In genomic region chr7:131554880-131555516, GRCh38 we compare ENCODE assay signal across 12 cellular contexts. TPM values are rescaled to one million over a fixed set of nuclear protein-coding genes. Genes with fewer than 3 reads are reported as not detected.
DNase-seq lines count a peak whose midpoint lies in the region; ATAC-seq, FAIRE-seq and TF ChIP-seq lines count a peak whose summit lies in the region.
"Had no signal": no experiment of that assay in that cellular context is flagged by ENCODE, and none has a peak within 500 bp of the region (broad histone marks: within the 10 kb centered on the region; RNA-seq: fewer than 3 reads in every experiment).

No MANE protein-coding gene starts in this region.

- H3K27me3 ChIP-seq in CD4-positive, alpha-beta T cell (ENCODE audit: control insufficient read depth, insufficient read depth, low read length), result peaks cover 36% of the 10 kb centered on the region
- no peaks in the 10 kb centered on the region for H3K27me3 ChIP-seq in H1 (replicated peaks in 1 of 4; ENCODE audit: control insufficient read depth in 3 of 4, extremely low read depth in 1 of 4, insufficient read depth in 3 of 4, low read length in 3 of 4)
- peaks cover 12% of the 10 kb centered on the region for H3K27me3 ChIP-seq in osteoblast (ENCODE audit: insufficient read depth, low read length)

- H3K27me3 Mint-ChIP-seq in CD4-positive, alpha-beta T cell, result peaks cover 72% of the 10 kb centered on the region
- H3K27me3 Mint-ChIP-seq in IgD-negative memory B cell, result peaks cover 19% of the 10 kb centered on the region

- no peak overlapping the region for H3K23ac ChIP-seq in H1 (ENCODE audit: insufficient read length)

- no peak for TF ChIP-seq RAD21 in H1 (IDR thresholded peaks at IDR 0.05 in 1 of 2, conservative IDR thresholded peaks at IDR 0.05 in 1 of 2; ENCODE audit: low read depth in 2 of 2, low read length in 2 of 2)

- peak overlapping the region; percentile 84 for H3K4me3 Mint-ChIP-seq in CD4-positive, alpha-beta T cell
- H3K4me3 Mint-ChIP-seq in IgD-negative memory B cell, result peak overlapping the region; percentile 82 to 96 (median 85)

- H2AFZ ChIP-seq in H1 (ENCODE audit: low read length) (no peak overlapping the region), osteoblast (ENCODE audit: low read length) (no peak overlapping the region)

- no peak overlapping the region; the same call in 1 of the 2 replicates for H2BK12ac ChIP-seq in H1 (ENCODE audit: low read depth, low read length)

- H3K79me1 ChIP-seq in H1 (ENCODE audit: low read depth, low read length), result no peaks in the 10 kb centered on the region

- peak overlapping the region; percentile 36 to 86 (median 76) for H3K9ac ChIP-seq in H1 (replicated peaks in 1 of 4; ENCODE audit: extremely low read depth in 1 of 4, low read depth in 3 of 4, low read length in 3 of 4)

- no peak for DNase-seq in CD4-positive, alpha-beta T cell
- no peak for DNase-seq in H1 (ENCODE audit: low read depth in 1 of 2, low spot score in 2 of 2)
- DNase-seq in osteoblast (ENCODE audit: insufficient read length, low spot score, missing footprints), result peak; percentile 71
- no peak for DNase-seq in stimulated activated CD4-positive, alpha-beta T cell treated with anti-CD3 and anti-CD28 coated beads, Interleukin-2, amount 100 ng/mL, for 48 hours
- DNase-seq: cerebellar nuclear complex; HCEC 1CT; NCI-H1694 treated with DMSO at 0.1 percent for 48 hours; stimulated activated naive CD8-positive, alpha-beta T cell treated with anti-CD3 and anti-CD28 coated beads, Interleukin-15, amount 100 ng/mL, for 72 hours had no signal

- H3K36me3 ChIP-seq in H1 (ENCODE audit: control insufficient read depth in 2 of 4, insufficient read depth in 4 of 4, low read length in 3 of 4) (peaks cover 2 to 58% (median 22%) of the 10 kb centered on the region in 4 experiments; a peak in 6 of 8 replicates), osteoblast (ENCODE audit: insufficient read depth, low read length) (no peaks in the 10 kb centered on the region)

- TF ChIP-seq CTCF in CD4-positive, alpha-beta T cell (IDR thresholded peaks at IDR 0.05), result no peak
- no peak for TF ChIP-seq CTCF in H1 (IDR thresholded peaks at IDR 0.05; ENCODE audit: control extremely low read depth in 1 of 3, insufficient read depth in 1 of 3, low read depth in 1 of 3, low read length in 3 of 3)
- TF ChIP-seq CTCF in osteoblast (IDR thresholded peaks at IDR 0.05; ENCODE audit: extremely low read depth, low read depth, low read length), result no peak

- TF ChIP-seq EP300 in H1 (IDR thresholded peaks at IDR 0.05; ENCODE audit: borderline replicate concordance in 1 of 2, low read depth in 2 of 2, low read length in 2 of 2), result no peak

- no peaks in the 10 kb centered on the region for H3K9me3 ChIP-seq in CD4-positive, alpha-beta T cell (ENCODE audit: control insufficient read depth, low read length)
- H3K9me3 ChIP-seq in H1 (ENCODE audit: insufficient read depth in 2 of 2, low read depth in 1 of 2, low read length in 1 of 2), result no peaks in the 10 kb centered on the region
- no peaks in the 10 kb centered on the region for H3K9me3 ChIP-seq in osteoblast (ENCODE audit: low read depth, low read length)

- no peak overlapping the region for H2AK5ac ChIP-seq in H1 (ENCODE audit: low read depth, low read length)

- CTCF ChIA-PET in CD4-positive, alpha-beta T cell (lab: Charles Lee), result no interaction called here
- CTCF ChIA-PET in H1 (lab: Charles Lee; ENCODE audit: partially characterized antibody), result interaction anchor here (0.6 to 15.1 kb wide), 13 partner anchors 8 to 102 kb away, joined by 3 to 164 read pairs (median 6); no protein-coding TSS in a partner anchor

- H3K14ac ChIP-seq in H1 (ENCODE audit: insufficient read length), result peak overlapping the region; percentile 50

- no peak overlapping the region for H2BK120ac ChIP-seq in H1 (replicated peaks; ENCODE audit: low read depth, low read length)

- H3K18ac ChIP-seq in H1 (ENCODE audit: extremely low read depth, low read length), result peak overlapping the region; percentile 86

- H4K5ac ChIP-seq in H1 (ENCODE audit: insufficient read length, low read depth, low read length), result peak overlapping the region; percentile 4

- TF ChIP-seq POLR2A in H1 (IDR thresholded peaks at IDR 0.05; ENCODE audit: control extremely low read depth in 1 of 2, low read depth in 2 of 2, low read length in 2 of 2), result no peak

- ATAC-seq in CD4-positive, alpha-beta T cell (ENCODE audit: poor library complexity), result no peak
- no peak for ATAC-seq in HG03135 (IDR thresholded peaks at IDR 0.05; ENCODE audit: unreplicated experiment)
- ATAC-seq in GM18873 (IDR thresholded peaks at IDR 0.05; ENCODE audit: low FRiP score, unreplicated experiment), result no peak
- ATAC-seq in HG03108 (IDR thresholded peaks at IDR 0.05; ENCODE audit: unreplicated experiment), result no peak

- WGBS in H1 (ENCODE audit: extremely low coverage in 1 of 2, insufficient coverage in 1 of 2, insufficient read length in 1 of 2, insufficient replicate concordance in 2 of 2, low coverage in 1 of 2, low lambda C conversion rate in 2 of 2, missing lambda C conversion rate in 1 of 2), 2 experiments, result 6% methylated on average over 12 of the region's 12 CpGs; no CpG with 5 or more reads in 1 of the 2 experiments

- FAIRE-seq in H1 (lab: Jason Lieb, UNC), result no peak

- H3K56ac ChIP-seq in H1 (replicated peaks; ENCODE audit: insufficient read length, low read depth, low read length), result peak overlapping the region; percentile 46

- peaks cover 32% of the 10 kb centered on the region for H3K23me2 ChIP-seq in H1 (ENCODE audit: low read depth, low read length)

- H4K8ac ChIP-seq in H1 (ENCODE audit: extremely low read depth, insufficient read depth, low read length), result no peak overlapping the region

- H3K9me3 Mint-ChIP-seq in CD4-positive, alpha-beta T cell, result no peaks in the 10 kb centered on the region
- no peaks in the 10 kb centered on the region for H3K9me3 Mint-ChIP-seq in IgD-negative memory B cell
- H3K9me3 Mint-ChIP-seq: stimulated activated naive CD8-positive, alpha-beta T cell treated with anti-CD3 and anti-CD28 coated beads, Interleukin-15, amount 100 ng/mL, for 72 hours had no signal

- H2BK5ac ChIP-seq in H1 (ENCODE audit: low read depth, low read length), result peak overlapping the region; percentile 84

- H3K79me2 ChIP-seq in H1 (ENCODE audit: control insufficient read depth in 1 of 2, insufficient read depth in 2 of 2, low read length in 2 of 2) (peaks cover 61 to 73% of the 10 kb centered on the region in 2 experiments), osteoblast (ENCODE audit: insufficient read depth, low read length) (peaks cover 41% of the 10 kb centered on the region)

- H3K4me3 ChIP-seq in H1 (ENCODE audit: extremely low read depth in 1 of 4, insufficient read depth in 2 of 4, low read depth in 3 of 4, low read length in 4 of 4) (peak overlapping the region; percentile 84 to 96 (median 92)), osteoblast (ENCODE audit: insufficient read depth, low read length) (peak overlapping the region; percentile 72)

- no peak overlapping the region for H2BK15ac ChIP-seq in H1 (ENCODE audit: low read length)

- H3K4me1 Mint-ChIP-seq in CD4-positive, alpha-beta T cell (ENCODE audit: low read depth), result peaks cover 24% of the 10 kb centered on the region
- peaks cover 14 to 25% (median 20%) of the 10 kb centered on the region in 3 donors for H3K4me1 Mint-ChIP-seq in IgD-negative memory B cell

- H3K27ac ChIP-seq in CD4-positive, alpha-beta T cell (ENCODE audit: low read depth, low read length), result no peak overlapping the region
- H3K27ac ChIP-seq in H1 (ENCODE audit: low read depth, low read length), result peak overlapping the region; percentile 36; the same call in 1 of the 2 replicates
- no peak overlapping the region for H3K27ac ChIP-seq in osteoblast (ENCODE audit: low read depth, low read length)

- H3K4ac ChIP-seq in H1 (replicated peaks; ENCODE audit: insufficient read length, low read depth, low read length), result peak overlapping the region; percentile 5

- no peak overlapping the region for H3K27ac Mint-ChIP-seq in CD4-positive, alpha-beta T cell
- peak overlapping the region in 1 of 3 donors; percentile 69 for H3K27ac Mint-ChIP-seq in IgD-negative memory B cell
- H3K27ac Mint-ChIP-seq: stimulated activated naive CD8-positive, alpha-beta T cell treated with anti-CD3 and anti-CD28 coated beads, Interleukin-15, amount 100 ng/mL, for 72 hours had no signal

- no peaks in the 10 kb centered on the region for H3K36me3 Mint-ChIP-seq in CD4-positive, alpha-beta T cell (ENCODE audit: low read depth)
- no peaks in the 10 kb centered on the region for H3K36me3 Mint-ChIP-seq in IgD-negative memory B cell

- POLR2A ChIA-PET in CD4-positive, alpha-beta T cell (lab: Charles Lee), result no interaction called here
- POLR2A ChIA-PET in H1 (lab: Charles Lee; ENCODE audit: partially characterized antibody), result interaction anchor here (0.8 to 17.7 kb wide), 11 partner anchors 10 to 101 kb away, joined by 3 to 108 read pairs (median 6); no protein-coding TSS in a partner anchor

- H2BK20ac ChIP-seq in H1 (ENCODE audit: low read length), result no peak overlapping the region

- H3K4me2 ChIP-seq in H1 (ENCODE audit: insufficient read depth in 1 of 2, low read depth in 2 of 2, low read length in 2 of 2), result peak overlapping the region; percentile 99 to 100
- peak overlapping the region; percentile 80 for H3K4me2 ChIP-seq in osteoblast (ENCODE audit: insufficient read depth, low read length)

- intact Hi-C loops in CD4-positive, alpha-beta T cell (cut with DNase I, micrococcal nuclease), result no loop called here

- H4K91ac ChIP-seq in H1 (replicated peaks; ENCODE audit: insufficient read length, low read length), result peak overlapping the region; percentile 71

- peaks cover 42 to 46% of the 10 kb centered on the region in 2 experiments for H4K20me1 ChIP-seq in H1 (replicated peaks in 1 of 2; ENCODE audit: control insufficient read depth in 1 of 2, insufficient read depth in 2 of 2, low read length in 2 of 2)
- no peaks in the 10 kb centered on the region for H4K20me1 ChIP-seq in osteoblast (ENCODE audit: insufficient read depth, low read length)

- peaks cover 11 to 35% (median 22%) of the 10 kb centered on the region in 4 experiments for H3K4me1 ChIP-seq in H1 (replicated peaks in 1 of 4; ENCODE audit: control insufficient read depth in 3 of 4, insufficient read depth in 4 of 4, low read length in 3 of 4)
- peaks cover 14% of the 10 kb centered on the region for H3K4me1 ChIP-seq in osteoblast (ENCODE audit: insufficient read depth, low read length)

TF ChIP-seq in H1, 55 proteins besides CTCF, POLR2A, EP300 and RAD21 (continues in another document):
- TF ChIP-seq NANOG (IDR thresholded peaks at IDR 0.05; ENCODE audit: insufficient read depth, low read depth, low read length, poor library complexity, severe bottlenecking), result no peak

RNA-seq across cellular contexts. Expression of gene PODXL, which starts 1.4 kb away (rescaled TPM):
- under 1 TPM; 0.16 to 0.47 TPM for total RNA-seq in CD4-positive, alpha-beta T cell
- polyA plus RNA-seq in IgD-negative memory B cell, result 1.3 TPM
- 925 and 945 TPM in 2 replicates for total RNA-seq in H1 (2021; fragmentation: NEBNext Ultra II Directional; extraction: Animal tissue kit (Norgen Biotek cat#: 25700))
- polyA plus RNA-seq in H1 (2011; rRNA removed), result 638 and 872 TPM in 2 replicates
- 613 TPM for polyA plus RNA-seq in H1 (2011; cell fraction: cytosol; rRNA removed)
- polyA plus RNA-seq in H1 (2011; cell fraction: nucleus; rRNA removed), result 1,168 TPM
- 630 to 776 TPM (median 695 TPM) in 4 replicates for polyA plus RNA-seq in H1 (2012, experiment 1 of 2)
- polyA plus RNA-seq in H1 (2012, experiment 2 of 2), result 245 TPM
- 1,216 TPM for polyA plus RNA-seq in H1 (2013, experiment 1 of 2)
- 1,270 TPM for polyA plus RNA-seq in H1 (2013, experiment 2 of 2)
- polyA minus RNA-seq in H1 (2011; rRNA and poly(A)+ RNA removed), result 937 and 993 TPM in 2 replicates
- 707 TPM for polyA minus RNA-seq in H1 (2011; cell fraction: cytosol; rRNA and poly(A)+ RNA removed)
- polyA minus RNA-seq in H1 (2011; cell fraction: nucleus; rRNA and poly(A)+ RNA removed), result 436 TPM
- 0.88 and 1.4 TPM in 2 replicates for total RNA-seq in osteoblast

Comparison
In these comparisons a context has a peak if more than half of its experiments do, and no peak if none do; other contexts are left out.
1. RNA of gene PODXL, which starts 1.4 kb away (total RNA-seq): 925 to 945 TPM in H1; 0.88 to 1.4 TPM in osteoblast and 0.16 to 0.47 TPM in CD4-positive, alpha-beta T cell; every median in the first group is over 100 times any median in the second.